ENCODE assay signal across 14 cellular contexts in genomic region chr6:53628354-53629119, GRCh38. TPM values are rescaled to one million over a fixed set of nuclear protein-coding genes. Genes with fewer than 3 reads are reported as not detected.
DNase-seq lines count a peak whose midpoint lies in the region; ATAC-seq and TF ChIP-seq lines count a peak whose summit lies in the region.
"Had no signal": no experiment of that assay in that cellular context is flagged by ENCODE, and none has a peak within 500 bp of the region (broad histone marks: within the 10 kb centered on the region; RNA-seq: fewer than 3 reads in every experiment).

No MANE protein-coding gene starts in this region.

- no peak overlapping the region for H3K4me3 ChIP-seq in RWPE2 (ENCODE audit: severe bottlenecking)
- H3K4me3 ChIP-seq in fibroblast of villous mesenchyme (ENCODE audit: low read depth, low read length) = no peak overlapping the region
- H3K4me3 ChIP-seq in smooth muscle cell = peak overlapping the region; percentile 4
- H3K4me3 ChIP-seq: pancreas had no signal

- H3K9me3 ChIP-seq in RWPE2 (ENCODE audit: severe bottlenecking) (no peaks in the 10 kb centered on the region), smooth muscle cell (replicated peaks; ENCODE audit: low read depth) (no peaks in the 10 kb centered on the region)
- H3K9me3 ChIP-seq: pancreas had no signal

- no peaks in the 10 kb centered on the region for H3K9me3 Mint-ChIP-seq in T-cell

- H3K36me3 Mint-ChIP-seq in T-cell = no peaks in the 10 kb centered on the region

- H3K4me2 ChIP-seq in smooth muscle cell = peak overlapping the region; percentile 34

- H2AFZ ChIP-seq in smooth muscle cell (ENCODE audit: low read depth) = peak overlapping the region; percentile 54

- H3K9ac ChIP-seq in smooth muscle cell (ENCODE audit: low read depth) = no peak overlapping the region

- intact Hi-C loops in left colon (cut with DNase I, micrococcal nuclease) = no loop called here

- peak overlapping the region; percentile 99 for H3K27ac ChIP-seq in RWPE2 (ENCODE audit: poor library complexity, severe bottlenecking)
- no peak overlapping the region for H3K27ac ChIP-seq in smooth muscle cell (ENCODE audit: low read depth)
- H3K27ac ChIP-seq: pancreas, VCaP had no signal

- POLR2A ChIA-PET in T-cell (lab: Charles Lee) = no interaction called here

- no peak overlapping the region for H3K27ac Mint-ChIP-seq in T-cell

- H3K27me3 ChIP-seq in RWPE2 (ENCODE audit: insufficient read depth, poor library complexity, severe bottlenecking) (no peaks in the 10 kb centered on the region), smooth muscle cell (ENCODE audit: low read depth) (no peaks in the 10 kb centered on the region)
- H3K27me3 ChIP-seq: pancreas had no signal

- no peak overlapping the region for H3K4me3 Mint-ChIP-seq in T-cell

- DNase-seq in GM04504 (ENCODE audit: low read depth) (peak; percentile 85), RWPE2 (ENCODE audit: low spot score) (peak; percentile 80), fibroblast of villous mesenchyme (ENCODE audit: low read depth) (peak; percentile 80), smooth muscle cell (lab: John Stamatoyannopoulos, UW; ENCODE audit: unreplicated experiment) (no peak), DMS153 treated with DMSO at 0.1 percent for 48 hours (lab: John Stamatoyannopoulos, UW; ENCODE audit: unreplicated experiment) (no peak), left colon (no peak), T-cell (no peak)
- DNase-seq: activated T-cell treated with anti-CD3 and anti-CD28 coated beads, Interleukin-2, amount 50 U/mL, for 1 hour; NCI-H2107; pancreas; SHP77; trophoblast cell had no signal

- H3K36me3 ChIP-seq in RWPE2 (ENCODE audit: low read depth) = no peaks in the 10 kb centered on the region
- H3K36me3 ChIP-seq in smooth muscle cell (ENCODE audit: low read depth) = no peaks in the 10 kb centered on the region
- H3K36me3 ChIP-seq: pancreas had no signal

- CTCF ChIA-PET in T-cell (lab: Charles Lee) = interaction anchor here in 1 of 2 donors (0.6 kb wide), 1 partner anchor 118 kb away, joined by 3 read pairs; no protein-coding TSS in a partner anchor

- H3K4me1 Mint-ChIP-seq in T-cell = no peaks in the 10 kb centered on the region

- TF ChIP-seq CTCF in RWPE2 (IDR thresholded peaks at IDR 0.05; ENCODE audit: poor library complexity, severe bottlenecking) = no peak
- TF ChIP-seq CTCF in fibroblast of villous mesenchyme (IDR thresholded peaks at IDR 0.05; ENCODE audit: insufficient read depth, low read depth, low read length) = no peak
- TF ChIP-seq CTCF in smooth muscle cell (IDR thresholded peaks at IDR 0.05; ENCODE audit: borderline replicate concordance, insufficient read depth, poor library complexity, severe bottlenecking) = no peak

- no peaks in the 10 kb centered on the region for H3K79me2 ChIP-seq in smooth muscle cell (ENCODE audit: low read depth)

- peaks cover 5 to 21% of the 10 kb centered on the region in 2 donors for H3K27me3 Mint-ChIP-seq in T-cell

- no peaks in the 10 kb centered on the region for H3F3A ChIP-seq in smooth muscle cell (ENCODE audit: low read depth)

- H3K4me1 ChIP-seq in RWPE2 (ENCODE audit: insufficient read depth, poor library complexity, severe bottlenecking) (peaks cover 42% of the 10 kb centered on the region), smooth muscle cell (ENCODE audit: low read depth) (no peaks in the 10 kb centered on the region)
- H3K4me1 ChIP-seq: pancreas had no signal

- ATAC-seq in RWPE2 (ENCODE audit: low read depth) (peak; percentile 85), left colon (no peak), T-cell (replicated peaks in 1 of 4) (no peak), HG02798 (IDR thresholded peaks at IDR 0.05; ENCODE audit: poor library complexity, unreplicated experiment) (no peak)

- no peaks in the 10 kb centered on the region for H4K20me1 ChIP-seq in smooth muscle cell (ENCODE audit: low read depth)

- WGBS in smooth muscle cell (ENCODE audit: low lambda C conversion rate) = 62% methylated on average over 5 of the region's 5 CpGs

RNA-seq across cellular contexts. Expression of gene KLHL31, which starts 37.0 kb away (rescaled TPM):
- under 0.01 TPM in 1 of 2 replicates, not detected in the other for total RNA-seq in fibroblast of villous mesenchyme
- 1.1 and 1.3 TPM in 2 replicates for total RNA-seq in smooth muscle cell
- 0.21 and 1.0 TPM in 2 replicates for polyA plus RNA-seq in smooth muscle cell
- under 1 TPM; 0.21 to 0.39 TPM for total RNA-seq in left colon
- under 1 TPM in 3 of 5 donors, not detected in 2; 0.25 to 0.58 (median 0.43) TPM for total RNA-seq in T-cell

Comparison
In these comparisons a context has a peak if more than half of its experiments do, and no peak if none do; other contexts are left out.
1. DNase-seq: peak in GM04504 (single experiment), RWPE2 (single experiment) and fibroblast of villous mesenchyme (single experiment); none in smooth muscle cell (single experiment), DMS153 treated with DMSO at 0.1 percent for 48 hours (single experiment), left colon (0 of 2) and T-cell (0 of 34).